Comparison of ENCODE assay signal across 13 cellular contexts in the genomic region with DNA sequence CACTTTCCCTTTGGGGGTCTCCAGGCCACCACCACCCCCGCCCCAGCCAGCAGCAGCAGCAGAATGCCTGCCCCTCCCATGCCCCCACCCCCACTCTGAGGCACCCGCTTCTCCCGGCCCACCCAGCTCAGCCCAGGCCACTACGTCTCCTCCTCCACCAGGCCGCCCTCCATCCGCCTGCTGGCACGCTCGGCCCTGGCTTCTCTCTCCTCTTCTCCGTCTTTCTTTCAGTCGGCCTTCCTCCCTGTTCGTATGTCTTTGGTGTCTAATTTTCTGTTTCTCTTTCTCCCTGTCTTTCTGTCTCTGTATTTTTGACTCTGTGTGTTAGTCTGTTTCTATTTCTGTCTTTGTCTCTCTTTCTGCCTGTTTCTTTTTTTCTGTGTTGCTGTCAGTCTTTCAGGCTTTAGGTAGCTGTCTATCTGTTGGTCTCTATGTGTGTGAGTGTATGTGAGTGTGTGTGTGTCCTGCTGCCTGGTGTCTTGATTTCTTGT. TPM values are rescaled to one million over a fixed set of nuclear protein-coding genes. Genes with fewer than 3 reads are reported as not detected.
DNase-seq lines count a peak whose midpoint lies in the region; ATAC-seq and TF ChIP-seq lines count a peak whose summit lies in the region.
"Had no signal": no experiment of that assay in that cellular context is flagged by ENCODE, and none has a peak within 500 bp of the region (broad histone marks: within the 10 kb centered on the region; RNA-seq: fewer than 3 reads in every experiment).

TSS of gene LGI4 (minus strand) at position 459 of the 491 bp plus-strand sequence. CDS start at position 80, 379 bp downstream.

- DNase-seq in NCI-H2227 treated with DMSO at 0.1 percent for 48 hours (lab: John Stamatoyannopoulos, UW), result peak; percentile 71
- DNase-seq in NCI-H2227 (lab: John Stamatoyannopoulos, UW; ENCODE audit: unreplicated experiment), result no peak
- no peak for DNase-seq in neuronal stem cell (ENCODE audit: low spot score)
- no peak for DNase-seq in ureter (ENCODE audit: low spot score)
- no peak for DNase-seq in SW480 (ENCODE audit: low spot score)
- DNase-seq in stimulated activated CD4-positive, alpha-beta T cell treated with anti-CD3 and anti-CD28 coated beads, Interleukin-4, amount 100 ng/mL, for 4 hours, result no peak
- DNase-seq in body of pancreas, result no peak
- DNase-seq: T1000 had no signal

- intact Hi-C loops in body of pancreas (cut with DNase I), result loop anchor here (10.0 kb wide), 1 partner anchor 90 kb away; the partner anchor contains the start of gene HPN

- H2BK5ac ChIP-seq in neuronal stem cell (ENCODE audit: low read length), result no peak within 1 kb of the TSS

- H3K23ac ChIP-seq in neuronal stem cell (ENCODE audit: low read depth, low read length, poor library complexity), result no peak within 1 kb of the TSS

- 59% methylated on average over 9 of the region's 11 CpGs; no CpG with 5 or more reads in 1 of the 2 donors for WGBS in gastroesophageal sphincter (ENCODE audit: low coverage in 1 of 2), 2 donors
- WGBS in neuronal stem cell (ENCODE audit: extremely low coverage in 2 of 2, insufficient read length in 2 of 2, insufficient replicate concordance in 1 of 2), 2 donors, result no CpG with 5 or more reads among the region's 11 CpGs
- WGBS in body of pancreas, 2 donors, result 69 to 74% methylated on average over 9 to 10 of the region's 11 CpGs

- H3K79me1 ChIP-seq in neuronal stem cell (ENCODE audit: low read depth, low read length), result no peaks in the 10 kb centered on the region

- no peak within 1 kb of the TSS for H3K4ac ChIP-seq in neuronal stem cell (ENCODE audit: low read length)

- H3K14ac ChIP-seq in neuronal stem cell (ENCODE audit: low read length), result peak within 1 kb of the TSS; percentile 73

- TF ChIP-seq POLR2A in gastroesophageal sphincter (IDR thresholded peaks at IDR 0.05) (no peak), body of pancreas (IDR thresholded peaks at IDR 0.05) (no peak)

- TF ChIP-seq EP300 in gastroesophageal sphincter (IDR thresholded peaks at IDR 0.05), result no peak

- no peak within 1 kb of the TSS for H4K91ac ChIP-seq in neuronal stem cell (ENCODE audit: low read depth, low read length, poor library complexity)

- H4K8ac ChIP-seq in neuronal stem cell (ENCODE audit: low read depth, low read length), result no peak within 1 kb of the TSS

- H3K4me3 ChIP-seq in gastroesophageal sphincter, result peak within 1 kb of the TSS; percentile 4 to 46
- H3K4me3 ChIP-seq in neuronal stem cell (ENCODE audit: low read length in 2 of 2), result no peak within 1 kb of the TSS
- H3K4me3 ChIP-seq in body of pancreas, result no peak within 1 kb of the TSS

- ATAC-seq in gastroesophageal sphincter (no peak), body of pancreas (no peak)

- peak within 1 kb of the TSS; percentile 64 for H3K4me2 ChIP-seq in neuronal stem cell (ENCODE audit: insufficient read depth, low read length, poor library complexity, severe bottlenecking)

- peak within 1 kb of the TSS; percentile 48 for H2BK12ac ChIP-seq in neuronal stem cell (ENCODE audit: low read length)

- no peaks in the 10 kb centered on the region for H3K9me3 ChIP-seq in gastroesophageal sphincter
- H3K9me3 ChIP-seq in neuronal stem cell (replicated peaks in 1 of 2; ENCODE audit: control insufficient read depth in 2 of 2, insufficient read depth in 1 of 2, low read depth in 1 of 2, low read length in 2 of 2), result peaks cover 0 to 2% of the 10 kb centered on the region in 2 donors
- H3K9me3 ChIP-seq in body of pancreas, result no peaks in the 10 kb centered on the region

- H3K27ac ChIP-seq in gastroesophageal sphincter (peak within 1 kb of the TSS in 3 of 4 donors; percentile 77 to 92 (median 90)), neuronal stem cell (replicated peaks; ENCODE audit: low read length) (no peak within 1 kb of the TSS), body of pancreas (no peak within 1 kb of the TSS)
- H3K27ac ChIP-seq: 22Rv1 had no signal

- H3K18ac ChIP-seq in neuronal stem cell (ENCODE audit: low read length), result peak within 1 kb of the TSS; percentile 79

- TF ChIP-seq CTCF in gastroesophageal sphincter (IDR thresholded peaks at IDR 0.05) (no peak), body of pancreas (IDR thresholded peaks at IDR 0.05) (no peak)

- peak within 1 kb of the TSS; percentile 6 for H2BK120ac ChIP-seq in neuronal stem cell (ENCODE audit: low read depth, low read length)

- peaks cover 0 to 49% (median 0%) of the 10 kb centered on the region in 3 donors for H3K4me1 ChIP-seq in gastroesophageal sphincter
- peaks cover 14 to 16% of the 10 kb centered on the region in 2 donors for H3K4me1 ChIP-seq in neuronal stem cell (ENCODE audit: control insufficient read depth in 2 of 2, insufficient read depth in 1 of 2, low read depth in 1 of 2, low read length in 2 of 2)
- H3K4me1 ChIP-seq in body of pancreas, result peaks cover 30% of the 10 kb centered on the region

- H2BK15ac ChIP-seq in neuronal stem cell (ENCODE audit: low read length), result peak within 1 kb of the TSS; percentile 98

- H3K27me3 ChIP-seq in gastroesophageal sphincter, result peaks cover 9% of the 10 kb centered on the region
- peaks cover 0 to 21% (median 0%) of the 10 kb centered on the region in 3 experiments for H3K27me3 ChIP-seq in neuronal stem cell (ENCODE audit: control insufficient read depth in 3 of 3, insufficient read depth in 3 of 3, low read depth in 1 of 3, low read length in 3 of 3)
- no peaks in the 10 kb centered on the region for H3K27me3 ChIP-seq in body of pancreas

- peak within 1 kb of the TSS; percentile 98 for H2AK5ac ChIP-seq in neuronal stem cell (ENCODE audit: low read depth, low read length)

- H2AFZ ChIP-seq in neuronal stem cell (ENCODE audit: low read length), result peak within 1 kb of the TSS; percentile 66

- peak within 1 kb of the TSS; percentile 64 for H3K9ac ChIP-seq in neuronal stem cell (ENCODE audit: low read depth, low read length, poor library complexity)

- H3K36me3 ChIP-seq in gastroesophageal sphincter (peaks cover 0 to 6% of the 10 kb centered on the region in 2 donors), neuronal stem cell (replicated peaks in 1 of 2; ENCODE audit: control insufficient read depth in 2 of 2, insufficient read depth in 2 of 2, low read length in 2 of 2) (no peaks in the 10 kb centered on the region), body of pancreas (replicated peaks in 1 of 2; ENCODE audit: insufficient read depth in 1 of 2, low read depth in 2 of 2) (no peaks in the 10 kb centered on the region)

RNA-seq across cellular contexts. Expression of gene LGI4, which starts in this region (rescaled TPM):
- 10 to 100 TPM; 24.8 to 47.9 (median 36.2) TPM for total RNA-seq in gastroesophageal sphincter
- polyA plus RNA-seq in neuronal stem cell (2013, experiment 1 of 2), result 2.0 TPM
- 1.8 TPM for polyA plus RNA-seq in neuronal stem cell (2013, experiment 2 of 2)
- total RNA-seq in ureter, result 15.5 TPM
- 1 to 10 TPM; 1.6 to 3.9 TPM for total RNA-seq in body of pancreas
- total RNA-seq: fibroblast of villous mesenchyme, HT1080, lung microvascular endothelial cell had no signal

Comparison
In these comparisons a context has a peak if more than half of its experiments do, and no peak if none do; other contexts are left out.
1. H3K27ac ChIP-seq: peak in gastroesophageal sphincter (3 of 4); none in neuronal stem cell (single experiment) and body of pancreas (0 of 4).
2. H3K4me3 ChIP-seq: peak in gastroesophageal sphincter (2 of 2); none in neuronal stem cell (0 of 2) and body of pancreas (0 of 2).